In the genomic region with DNA sequence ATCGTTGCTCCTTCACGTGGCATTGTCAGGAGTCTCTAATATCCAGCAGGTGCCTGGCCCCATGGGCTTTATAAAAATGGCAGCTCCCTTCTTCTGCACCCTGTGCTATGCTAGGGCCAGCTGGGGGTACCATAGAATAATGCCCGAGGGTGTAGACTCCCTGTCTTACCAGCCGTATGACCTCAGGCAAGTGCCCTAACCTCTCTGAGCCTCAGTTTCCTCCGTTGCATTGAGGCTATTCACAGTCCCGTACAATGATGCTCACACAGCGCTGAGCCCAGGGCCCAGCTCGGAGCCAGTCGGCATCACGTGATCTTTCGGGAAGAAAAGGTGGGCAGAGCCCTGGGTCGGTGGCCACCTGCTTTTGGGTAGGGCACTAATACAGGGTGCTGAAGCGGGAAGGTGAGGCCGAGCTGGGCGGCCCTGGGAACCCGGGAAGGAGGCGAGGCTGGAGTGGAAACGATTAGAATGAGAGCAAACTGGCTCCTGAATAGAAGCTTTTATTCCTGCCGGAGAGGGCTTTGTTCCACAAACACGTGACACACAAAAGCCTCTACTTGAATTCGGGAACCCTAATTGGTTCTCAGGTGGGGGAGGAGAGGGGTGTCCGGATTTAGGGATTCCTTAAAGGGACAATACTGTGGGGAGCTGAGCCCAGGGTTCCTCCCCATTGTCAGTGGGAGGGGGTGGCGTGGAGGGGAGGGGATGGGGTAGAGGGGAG, we compare ENCODE assay signal across 13 cellular contexts. TPM values are rescaled to one million over a fixed set of nuclear protein-coding genes. Genes with fewer than 3 reads are reported as not detected.
A peak's percentile ranks its signal among the peaks of the same experiment; 100 is the strongest.
DNase-seq lines count a peak whose midpoint lies in the region; ATAC-seq and TF ChIP-seq lines count a peak whose summit lies in the region.
"Had no signal": no experiment of that assay in that cellular context is flagged by ENCODE, and none has a peak within 500 bp of the region (broad histone marks: within the 10 kb centered on the region; RNA-seq: fewer than 3 reads in every experiment).

No MANE protein-coding gene starts in this region.

- no peak for ATAC-seq in HG02623 (IDR thresholded peaks at IDR 0.05; ENCODE audit: unreplicated experiment)
- ATAC-seq in HG03025 (IDR thresholded peaks at IDR 0.05; ENCODE audit: low FRiP score, unreplicated experiment), result no peak
- ATAC-seq: gastroesophageal sphincter had no signal

- H3K9me3 Mint-ChIP-seq in progenitor cell of endocrine pancreas (ENCODE audit: low read depth), result no peaks in the 10 kb centered on the region
- H3K9me3 Mint-ChIP-seq: central memory CD8-positive, alpha-beta T cell; T-helper 1 cell treated with Interleukin-12 subunit alpha and Interleukin-12 subunit beta and Interleukin-4 antibody, amounts not matched to agents 30 μg/mL and 1 μg/mL, for 36 hours had no signal

- H3K9me3 ChIP-seq in HUES6 (ENCODE audit: control insufficient read depth, insufficient read depth, low read depth, low read length) (no peaks in the 10 kb centered on the region), hepatocyte (ENCODE audit: low read depth) (no peaks in the 10 kb centered on the region)
- H3K9me3 ChIP-seq: gastroesophageal sphincter had no signal

- H3K4me1 ChIP-seq in HUES6 (ENCODE audit: control insufficient read depth, insufficient read depth, low read length) (peaks cover 15% of the 10 kb centered on the region), hepatocyte (ENCODE audit: insufficient read depth) (peaks cover 6% of the 10 kb centered on the region)
- H3K4me1 ChIP-seq: gastroesophageal sphincter had no signal

- peaks cover 5% of the 10 kb centered on the region; the same call in 1 of the 2 replicates for H3K27me3 ChIP-seq in HUES6 (ENCODE audit: control insufficient read depth, insufficient read depth, low read length)
- H3K27me3 ChIP-seq in hepatocyte, result no peaks in the 10 kb centered on the region

- TF ChIP-seq CTCF in hepatocyte (IDR thresholded peaks at IDR 0.05; ENCODE audit: poor library complexity) (no peak), progenitor cell of endocrine pancreas (IDR thresholded peaks at IDR 0.05; ENCODE audit: unreplicated experiment) (no peak)

- no peaks in the 10 kb centered on the region for H3K9me2 ChIP-seq in hepatocyte (replicated peaks; ENCODE audit: insufficient read depth)

- peak; percentile 81 for DNase-seq in NCI-H345 (lab: John Stamatoyannopoulos, UW)
- DNase-seq in hepatocyte (ENCODE audit: low spot score), result no peak
- DNase-seq in progenitor cell of endocrine pancreas (ENCODE audit: low spot score, unreplicated experiment), result no peak
- DNase-seq in SIG-M5 treated with dmso at 0.1 percent for 504 hours (lab: John Stamatoyannopoulos, UW; ENCODE audit: unreplicated experiment), result no peak
- DNase-seq in occipital lobe (lab: John Stamatoyannopoulos, UW), result no peak
- DNase-seq: HCEC 1CT, NCI-H526 treated with DMSO at 0.1 percent for 48 hours had no signal

- peak overlapping the region; percentile 73 for H3K4me2 ChIP-seq in hepatocyte

- no peaks in the 10 kb centered on the region for H3K27me3 Mint-ChIP-seq in progenitor cell of endocrine pancreas

- peak overlapping the region; percentile 52 for H3K9ac ChIP-seq in HUES6 (ENCODE audit: low read length)

- peak overlapping the region; percentile 88 for H3K27ac Mint-ChIP-seq in progenitor cell of endocrine pancreas
- H3K27ac Mint-ChIP-seq: T-helper 1 cell treated with Interleukin-12 subunit alpha and Interleukin-12 subunit beta and Interleukin-4 antibody, amounts not matched to agents 30 μg/mL and 1 μg/mL, for 36 hours had no signal

- peak overlapping the region; percentile 76 for H2AFZ ChIP-seq in hepatocyte

- H3K4me3 ChIP-seq in HUES6 (ENCODE audit: low read depth, low read length) (peak overlapping the region; percentile 50), hepatocyte (no peak overlapping the region)
- H3K4me3 ChIP-seq: gastroesophageal sphincter had no signal

- no peaks in the 10 kb centered on the region for H3K79me2 ChIP-seq in hepatocyte

- H3K27ac ChIP-seq in HUES6 (ENCODE audit: low read depth, low read length) (peak overlapping the region; percentile 49; the same call in 1 of the 2 replicates), hepatocyte (no peak overlapping the region)
- H3K27ac ChIP-seq: gastroesophageal sphincter had no signal

- WGBS in hepatocyte (ENCODE audit: low lambda C conversion rate, missing lambda C conversion rate), result 9% methylated on average over 22 of the region's 23 CpGs

- no peaks in the 10 kb centered on the region for H4K20me1 ChIP-seq in hepatocyte (ENCODE audit: insufficient read depth, poor library complexity, severe bottlenecking)

- peak overlapping the region; percentile 64 for H3K4me3 Mint-ChIP-seq in progenitor cell of endocrine pancreas (ENCODE audit: low read depth)
- H3K4me3 Mint-ChIP-seq: central memory CD8-positive, alpha-beta T cell; T-helper 1 cell treated with Interleukin-12 subunit alpha and Interleukin-12 subunit beta and Interleukin-4 antibody, amounts not matched to agents 30 μg/mL and 1 μg/mL, for 36 hours had no signal

- peaks cover 8% of the 10 kb centered on the region for H3K4me1 Mint-ChIP-seq in progenitor cell of endocrine pancreas (ENCODE audit: low read depth)
- H3K4me1 Mint-ChIP-seq: central memory CD8-positive, alpha-beta T cell had no signal

- no peaks in the 10 kb centered on the region for H3K36me3 ChIP-seq in HUES6 (ENCODE audit: control insufficient read depth, insufficient read depth, low read length)
- no peaks in the 10 kb centered on the region for H3K36me3 ChIP-seq in hepatocyte (replicated peaks; ENCODE audit: insufficient read depth, low read depth)
- H3K36me3 ChIP-seq: gastroesophageal sphincter had no signal

- no peaks in the 10 kb centered on the region for H3K36me3 Mint-ChIP-seq in progenitor cell of endocrine pancreas (ENCODE audit: insufficient read depth)

RNA-seq across cellular contexts. Expression of a gene that starts 19.9 kb away (rescaled TPM):
- 2.2 and 9.3 TPM in 2 replicates for total RNA-seq in hepatocyte
- 4.4 and 5.6 TPM in 2 replicates for polyA plus RNA-seq in hepatocyte
- 122 and 127 TPM in 2 replicates for total RNA-seq in progenitor cell of endocrine pancreas
- 7.5 TPM for total RNA-seq in occipital lobe

RNA-seq across cellular contexts. Expression of a gene that starts 49.0 kb away (rescaled TPM):
- total RNA-seq in hepatocyte, result 522 and 581 TPM in 2 replicates
- polyA plus RNA-seq in hepatocyte, result 964 and 1,059 TPM in 2 replicates
- 318 and 343 TPM in 2 replicates for total RNA-seq in progenitor cell of endocrine pancreas
- 367 TPM for total RNA-seq in occipital lobe

RNA-seq across cellular contexts. Expression of a gene that starts 57.3 kb away (rescaled TPM):
- total RNA-seq in hepatocyte (43.6 and 43.8 TPM in 2 replicates), progenitor cell of endocrine pancreas (32.4 and 33.5 TPM in 2 replicates), occipital lobe (10.0 TPM)
- 42.7 and 53.9 TPM in 2 replicates for polyA plus RNA-seq in hepatocyte

RNA-seq across cellular contexts. Expression of a gene that starts 57.4 kb away (rescaled TPM):
- total RNA-seq in hepatocyte (35.0 and 36.2 TPM in 2 replicates), progenitor cell of endocrine pancreas (28.0 and 30.9 TPM in 2 replicates), occipital lobe (27.6 TPM)
- polyA plus RNA-seq in hepatocyte, result 19.0 and 26.0 TPM in 2 replicates

Comparison
In these comparisons a context has a peak if more than half of its experiments do, and no peak if none do; other contexts are left out.
1. RNA of a gene that starts 19.9 kb away (total RNA-seq): 122 to 127 TPM in progenitor cell of endocrine pancreas; 7.5 TPM in occipital lobe (single experiment) and 2.2 to 9.3 TPM in hepatocyte; every median in the first group is over 10 times any median in the second.